Comparison of ENCODE assay signal across 21 cellular contexts in genomic region chrX:79154612-79155358, GRCh38. TPM values are rescaled to one million over a fixed set of nuclear protein-coding genes. Genes with fewer than 3 reads are reported as not detected.
DNase-seq lines count a peak whose midpoint lies in the region; ATAC-seq and TF ChIP-seq lines count a peak whose summit lies in the region.
"Had no signal": no experiment of that assay in that cellular context is flagged by ENCODE, and none has a peak within 500 bp of the region (broad histone marks: within the 10 kb centered on the region; RNA-seq: fewer than 3 reads in every experiment).

No MANE protein-coding gene starts in this region.

- no TSS peak for BruUV-seq in A673 (replicated peaks; lab: Mats Ljungman, UMichigan)

- H3K27me3 Mint-ChIP-seq in CD4-positive, alpha-beta T cell: no peaks in the 10 kb centered on the region
- no peaks in the 10 kb centered on the region for H3K27me3 Mint-ChIP-seq in activated CD4-positive, alpha-beta memory T cell treated with anti-CD3 and anti-CD28 coated beads, Interleukin-2, amount 10 ng/mL, durations not matched to agents 7 days and 5 days
- peaks cover 0 to 5% (median 1%) of the 10 kb centered on the region in 3 donors for H3K27me3 Mint-ChIP-seq in immature natural killer cell (ENCODE audit: low read depth in 3 of 3)
- H3K27me3 Mint-ChIP-seq: dendritic cell treated with granulocyte-macrophage colony-stimulating factor and Interleukin-4, amounts not matched to agents 40 ng/mL and 50 ng/mL, for 4 days had no signal

- no peak for ATAC-seq in CD4-positive, alpha-beta T cell (ENCODE audit: poor library complexity)
- no peak for ATAC-seq in HG02885 (IDR thresholded peaks at IDR 0.05; ENCODE audit: poor library complexity, unreplicated experiment)
- ATAC-seq: upper lobe of right lung had no signal

- H3K36me3 Mint-ChIP-seq in CD4-positive, alpha-beta T cell (ENCODE audit: low read depth): peaks cover 67% of the 10 kb centered on the region
- H3K36me3 Mint-ChIP-seq in activated CD4-positive, alpha-beta memory T cell treated with anti-CD3 and anti-CD28 coated beads, Interleukin-2, amount 10 ng/mL, durations not matched to agents 7 days and 5 days (ENCODE audit: low read depth): peaks cover 41% of the 10 kb centered on the region
- peaks cover 5 to 21% (median 10%) of the 10 kb centered on the region in 3 donors for H3K36me3 Mint-ChIP-seq in immature natural killer cell

- peaks cover 4% of the 10 kb centered on the region for H3K36me3 ChIP-seq in A673 (ENCODE audit: insufficient read depth, low read length, poor library complexity, severe bottlenecking)
- H3K36me3 ChIP-seq: brain microvascular endothelial cell, upper lobe of right lung had no signal

- H3K4me3 ChIP-seq in A673 (ENCODE audit: low read depth, low read length, poor library complexity, severe bottlenecking): no peak overlapping the region
- H3K4me3 ChIP-seq: hepatocyte, upper lobe of right lung had no signal

- peaks cover 56% of the 10 kb centered on the region for H3K4me1 ChIP-seq in A673 (ENCODE audit: insufficient read depth, low read length, poor library complexity, severe bottlenecking)
- H3K4me1 ChIP-seq: upper lobe of right lung had no signal

- intact Hi-C loops in A673 (cut with micrococcal nuclease; ENCODE audit: unreplicated experiment): no loop called here
- intact Hi-C loops in CD4-positive, alpha-beta T cell (cut with DNase I, micrococcal nuclease): no loop called here

- peak overlapping the region; percentile 95 for H3K27ac Mint-ChIP-seq in CD4-positive, alpha-beta T cell
- H3K27ac Mint-ChIP-seq in activated CD4-positive, alpha-beta memory T cell treated with anti-CD3 and anti-CD28 coated beads, Interleukin-2, amount 10 ng/mL, durations not matched to agents 7 days and 5 days: peak overlapping the region; percentile 83
- H3K27ac Mint-ChIP-seq in immature natural killer cell: peak overlapping the region; percentile 82 to 90 (median 88)
- H3K27ac Mint-ChIP-seq: dendritic cell treated with granulocyte-macrophage colony-stimulating factor and Interleukin-4, amounts not matched to agents 40 ng/mL and 50 ng/mL, for 4 days; nephron progenitor cell had no signal

- no peaks in the 10 kb centered on the region for H3K9me3 ChIP-seq in A673 (ENCODE audit: low read depth, low read length, poor library complexity, severe bottlenecking)
- no peaks in the 10 kb centered on the region for H3K9me3 ChIP-seq in CD4-positive, alpha-beta T cell (ENCODE audit: control insufficient read depth, low read length)
- H3K9me3 ChIP-seq: upper lobe of right lung had no signal

- no peaks in the 10 kb centered on the region for H3K27me3 ChIP-seq in A673 (replicated peaks; ENCODE audit: insufficient read depth, low read depth, low read length, poor library complexity)
- no peaks in the 10 kb centered on the region for H3K27me3 ChIP-seq in CD4-positive, alpha-beta T cell (ENCODE audit: control insufficient read depth, insufficient read depth, low read length)
- H3K27me3 ChIP-seq: brain microvascular endothelial cell, hepatocyte, upper lobe of right lung had no signal

- in situ Hi-C loops in GM13977 (cut with MboI; ENCODE audit: low pct_unique_long_range_greater_than_20kb, low sequenced_read_pairs, unreplicated experiment): no loop called here

- H3K4me3 Mint-ChIP-seq in CD4-positive, alpha-beta T cell: peak overlapping the region; percentile 86
- peak overlapping the region; percentile 76 for H3K4me3 Mint-ChIP-seq in activated CD4-positive, alpha-beta memory T cell treated with anti-CD3 and anti-CD28 coated beads, Interleukin-2, amount 10 ng/mL, durations not matched to agents 7 days and 5 days
- H3K4me3 Mint-ChIP-seq in immature natural killer cell: peak overlapping the region; percentile 33 to 85 (median 43)
- H3K4me3 Mint-ChIP-seq: dendritic cell treated with granulocyte-macrophage colony-stimulating factor and Interleukin-4, amounts not matched to agents 40 ng/mL and 50 ng/mL, for 4 days; nephron progenitor cell had no signal

- peaks cover 82% of the 10 kb centered on the region for H3K4me1 Mint-ChIP-seq in CD4-positive, alpha-beta T cell (ENCODE audit: low read depth)
- H3K4me1 Mint-ChIP-seq in activated CD4-positive, alpha-beta memory T cell treated with anti-CD3 and anti-CD28 coated beads, Interleukin-2, amount 10 ng/mL, durations not matched to agents 7 days and 5 days: peaks cover 72% of the 10 kb centered on the region
- peaks cover 76 to 86% of the 10 kb centered on the region in 2 donors for H3K4me1 Mint-ChIP-seq in immature natural killer cell
- H3K4me1 Mint-ChIP-seq: nephron progenitor cell had no signal

- H3K9me3 Mint-ChIP-seq in CD4-positive, alpha-beta T cell: no peaks in the 10 kb centered on the region
- no peaks in the 10 kb centered on the region for H3K9me3 Mint-ChIP-seq in activated CD4-positive, alpha-beta memory T cell treated with anti-CD3 and anti-CD28 coated beads, Interleukin-2, amount 10 ng/mL, durations not matched to agents 7 days and 5 days
- H3K9me3 Mint-ChIP-seq in immature natural killer cell: no peaks in the 10 kb centered on the region
- H3K9me3 Mint-ChIP-seq: dendritic cell treated with granulocyte-macrophage colony-stimulating factor and Interleukin-4, amounts not matched to agents 40 ng/mL and 50 ng/mL, for 4 days had no signal

- POLR2A ChIA-PET in A673 (lab: Charles Lee; ENCODE audit: low non-redundant PET): interaction anchor here (0.8 kb wide), 1 partner anchor 10 kb away, joined by 4 read pairs; no protein-coding TSS in a partner anchor
- POLR2A ChIA-PET in CD4-positive, alpha-beta T cell (lab: Charles Lee): interaction anchor here (0.8 to 6.7 kb wide), 9 partner anchors 9 to 209 kb away, joined by 3 to 57 read pairs (median 6); partner anchors contain the start of genes GPR174 and P2RY10
- POLR2A ChIA-PET in activated CD4-positive, alpha-beta memory T cell treated with anti-CD3 and anti-CD28 coated beads, Interleukin-2, amount 10 ng/mL, durations not matched to agents 7 days and 5 days (lab: Charles Lee): interaction anchor here (1.2 to 8.1 kb wide), 9 partner anchors 10 to 212 kb away, joined by 3 to 147 read pairs (median 10); partner anchors contain the start of genes GPR174, ITM2A and P2RY10

- DNase-seq in A673 (ENCODE audit: low spot score) (no peak), immature natural killer cell (no peak), AG20443 (ENCODE audit: low spot score) (no peak), NCI-H1417 (lab: John Stamatoyannopoulos, UW) (no peak), GM13977 (ENCODE audit: low spot score) (no peak)
- DNase-seq in CD4-positive, alpha-beta T cell: no peak
- no peak for DNase-seq in activated CD4-positive, alpha-beta memory T cell treated with anti-CD3 and anti-CD28 coated beads, Interleukin-2, amount 10 ng/mL, durations not matched to agents 7 days and 5 days
- DNase-seq: AML-193, brain microvascular endothelial cell, foreskin fibroblast, GDM1, NCI-H524 treated with DMSO at 0.1 percent for 48 hours, nephron progenitor cell, RPMI8226, upper lobe of right lung had no signal

- H3K27ac ChIP-seq in A673 (ENCODE audit: low read depth, low read length, poor library complexity, severe bottlenecking): peak overlapping the region; percentile 77
- peak overlapping the region; percentile 48 for H3K27ac ChIP-seq in CD4-positive, alpha-beta T cell (ENCODE audit: low read depth, low read length)
- H3K27ac ChIP-seq: brain microvascular endothelial cell, epithelial cell of prostate, hepatocyte, upper lobe of right lung had no signal

- no peak for TF ChIP-seq CTCF in A673 (conservative IDR thresholded peaks at IDR 0.05; ENCODE audit: low read depth, low read length)
- TF ChIP-seq CTCF in CD4-positive, alpha-beta T cell (IDR thresholded peaks at IDR 0.05): no peak
- no peak for TF ChIP-seq CTCF in GM13977 (IDR thresholded peaks at IDR 0.05; ENCODE audit: extremely low read depth, insufficient read depth, missing control alignments)

- CTCF ChIA-PET in A673 (lab: Charles Lee): no interaction called here
- CTCF ChIA-PET in CD4-positive, alpha-beta T cell (lab: Charles Lee): interaction anchor here (1.4 kb wide), 1 partner anchor 15 kb away, joined by 4 read pairs; no protein-coding TSS in a partner anchor
- CTCF ChIA-PET in activated CD4-positive, alpha-beta memory T cell treated with anti-CD3 and anti-CD28 coated beads, Interleukin-2, amount 10 ng/mL, durations not matched to agents 7 days and 5 days (lab: Charles Lee): interaction anchor here (1.9 to 3.6 kb wide), 2 partner anchors 9 to 12 kb away, joined by 7 to 14 read pairs; no protein-coding TSS in a partner anchor

RNA-seq across cellular contexts. Expression of gene GPR174, which starts 10.3 kb away (rescaled TPM):
- 27.1 and 31.7 TPM in 2 replicates for total RNA-seq in A673 (2021)
- 10 to 100 TPM; 33.8 to 34.9 TPM for total RNA-seq in CD4-positive, alpha-beta T cell
- total RNA-seq in activated CD4-positive, alpha-beta memory T cell treated with anti-CD3 and anti-CD28 coated beads, Interleukin-2, amount 10 ng/mL, durations not matched to agents 7 days and 5 days: 10 to 100 TPM; 27.0 to 29.0 TPM
- 1 to 10 TPM; 3.9 to 9.0 (median 5.0) TPM for polyA plus RNA-seq in immature natural killer cell
- total RNA-seq: hepatocyte, lung microvascular endothelial cell had no signal
- polyA plus RNA-seq: hepatocyte, keratinocyte had no signal
